Comparison of ENCODE assay signal across 8 cellular contexts in the genomic region with DNA sequence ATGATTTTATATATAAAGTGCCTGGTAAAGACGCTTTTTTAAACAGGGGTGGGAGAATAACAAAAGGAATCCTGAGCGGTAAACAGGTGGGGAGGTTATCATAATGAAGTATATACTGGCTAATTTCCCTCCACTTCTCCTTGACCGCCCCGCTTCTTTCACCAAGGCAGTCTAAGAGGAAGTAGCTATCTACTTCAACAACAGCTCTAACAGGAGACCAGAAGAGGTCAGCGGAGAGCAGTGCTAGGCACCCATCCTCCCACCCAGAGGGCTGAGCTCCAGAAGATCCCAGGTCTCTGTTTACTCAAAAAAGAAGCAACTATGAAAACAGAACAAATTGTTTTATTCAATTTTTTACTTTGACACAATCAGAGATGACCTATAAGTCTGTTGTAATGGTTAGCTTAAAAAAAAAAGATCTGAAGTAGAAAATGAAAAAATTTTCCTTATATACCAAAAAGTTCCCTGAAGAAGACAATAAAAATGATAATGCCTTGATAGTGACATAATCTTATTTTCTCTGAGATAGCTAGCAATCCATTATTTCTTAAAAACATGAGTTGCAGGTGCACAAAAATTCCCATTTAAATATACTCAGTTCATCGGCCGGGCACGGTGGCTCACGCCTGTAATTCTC.
DNase-seq lines count a peak whose midpoint lies in the region; ATAC-seq, FAIRE-seq and TF ChIP-seq lines count a peak whose summit lies in the region.

No MANE protein-coding gene starts in this region.

- H4K20me1 ChIP-seq in Karpas-422 (ENCODE audit: insufficient read depth, low read depth, low read length): peaks cover 3% of the 10 kb centered on the region; the same call in 1 of the 2 replicates

- H3K4me3 ChIP-seq in Karpas-422 (ENCODE audit: low read length) (no peak overlapping the region), bronchial epithelial cell (ENCODE audit: low read depth, low read length) (no peak overlapping the region)

- H3K27me3 Mint-ChIP-seq in stimulated activated memory B cell treated with anti-CD40 and anti-IgM and Interleukin-4, amounts not matched to agents 10 μg/mL and 1 μg/mL and 100 μg/mL, for 72 hours: no peaks in the 10 kb centered on the region

- peak; percentile 84 for ATAC-seq in GM21529 (IDR thresholded peaks at IDR 0.05; ENCODE audit: unreplicated experiment)
- ATAC-seq in stimulated activated memory B cell treated with anti-CD40 and anti-IgM and Interleukin-4, amounts not matched to agents 10 μg/mL and 1 μg/mL and 100 μg/mL, for 72 hours: peak; percentile 81

- POLR2A ChIA-PET in RWPE1 (lab: Yijun Ruan, JAX; ENCODE audit: low non-redundant PET): no interaction called here

- CTCF ChIA-PET in RWPE1 (lab: Yijun Ruan, JAX): interaction anchor here (0.6 to 1.8 kb wide), 8 partner anchors 10 to 731 kb away, joined by 3 to 7 read pairs (median 4); partner anchors contain the start of gene PDSS2

- H3K79me2 ChIP-seq in Karpas-422 (ENCODE audit: low read length): peaks cover 2% of the 10 kb centered on the region

- H3K9me3 Mint-ChIP-seq in stimulated activated memory B cell treated with anti-CD40 and anti-IgM and Interleukin-4, amounts not matched to agents 10 μg/mL and 1 μg/mL and 100 μg/mL, for 72 hours: no peaks in the 10 kb centered on the region

- no peak overlapping the region for H3K9ac ChIP-seq in Karpas-422 (ENCODE audit: low read length)

- no peaks in the 10 kb centered on the region for H3K27me3 ChIP-seq in Karpas-422 (ENCODE audit: low read length)
- no peaks in the 10 kb centered on the region for H3K27me3 ChIP-seq in bronchial epithelial cell (ENCODE audit: control insufficient read depth, insufficient read depth, low read length)

- H3K36me3 Mint-ChIP-seq in stimulated activated memory B cell treated with anti-CD40 and anti-IgM and Interleukin-4, amounts not matched to agents 10 μg/mL and 1 μg/mL and 100 μg/mL, for 72 hours: no peaks in the 10 kb centered on the region

- FAIRE-seq in bronchial epithelial cell (lab: Jason Lieb, UNC): no peak

- H3K9me3 ChIP-seq in Karpas-422 (ENCODE audit: low read length): no peaks in the 10 kb centered on the region

- H3K4me3 Mint-ChIP-seq in stimulated activated memory B cell treated with anti-CD40 and anti-IgM and Interleukin-4, amounts not matched to agents 10 μg/mL and 1 μg/mL and 100 μg/mL, for 72 hours: no peak overlapping the region

- H3K27ac ChIP-seq in Karpas-422 (ENCODE audit: low read length) (no peak overlapping the region), RWPE1 (no peak overlapping the region)

- H3K4me1 Mint-ChIP-seq in stimulated activated memory B cell treated with anti-CD40 and anti-IgM and Interleukin-4, amounts not matched to agents 10 μg/mL and 1 μg/mL and 100 μg/mL, for 72 hours: peaks cover 25% of the 10 kb centered on the region

- H2AFZ ChIP-seq in Karpas-422 (ENCODE audit: low read length): no peak overlapping the region

- peaks cover 38% of the 10 kb centered on the region for H3K4me1 ChIP-seq in Karpas-422 (ENCODE audit: low read length)

- H3K36me3 ChIP-seq in Karpas-422 (ENCODE audit: insufficient read depth, low read length): no peaks in the 10 kb centered on the region
- H3K36me3 ChIP-seq in bronchial epithelial cell (ENCODE audit: control insufficient read depth, insufficient read depth, low read length): no peaks in the 10 kb centered on the region

- H3K4me2 ChIP-seq in Karpas-422 (ENCODE audit: low read depth, low read length, poor library complexity, severe bottlenecking): peak overlapping the region; percentile 27

- TF ChIP-seq CTCF in RWPE1 (conservative IDR thresholded peaks at IDR 0.05; ENCODE audit: low read depth) (peak; percentile 64), bronchial epithelial cell (IDR thresholded peaks at IDR 0.05; ENCODE audit: insufficient read depth, low read length, severe bottlenecking) (peak; percentile 80)

- DNase-seq in DMS79 treated with DMSO at 0.1 percent for 48 hours (lab: John Stamatoyannopoulos, UW) (peak; percentile 16), DMS79 (lab: John Stamatoyannopoulos, UW) (no peak), Karpas-422 (peak; percentile 83), RWPE1 (ENCODE audit: low spot score) (peak; percentile 61), bronchial epithelial cell (ENCODE audit: low read depth) (peak; percentile 50), kidney glomerular epithelial cell (lab: John Stamatoyannopoulos, UW) (peak; percentile 19)

- no peaks in the 10 kb centered on the region for H3K9me2 ChIP-seq in Karpas-422 (replicated peaks; ENCODE audit: insufficient read depth, low read length)

- no peak overlapping the region for H3K27ac Mint-ChIP-seq in stimulated activated memory B cell treated with anti-CD40 and anti-IgM and Interleukin-4, amounts not matched to agents 10 μg/mL and 1 μg/mL and 100 μg/mL, for 72 hours
